Comparison of ENCODE assay signal across 10 cellular contexts in genomic region chr14:64682173-64682710, GRCh38. TPM values are rescaled to one million over a fixed set of nuclear protein-coding genes. Genes with fewer than 3 reads are reported as not detected.
DNase-seq lines count a peak whose midpoint lies in the region; TF ChIP-seq lines count a peak whose summit lies in the region.
"Had no signal": no experiment of that assay in that cellular context is flagged by ENCODE, and none has a peak within 500 bp of the region (broad histone marks: within the 10 kb centered on the region; RNA-seq: fewer than 3 reads in every experiment).

No MANE protein-coding gene starts in this region.

- H4K20me1 ChIP-seq in hepatocyte (ENCODE audit: insufficient read depth, poor library complexity, severe bottlenecking) = no peaks in the 10 kb centered on the region

- H3K79me2 ChIP-seq in hepatocyte = no peaks in the 10 kb centered on the region

- H3K27me3 ChIP-seq in brain microvascular endothelial cell (replicated peaks) (no peaks in the 10 kb centered on the region), hepatocyte (no peaks in the 10 kb centered on the region), rectal smooth muscle tissue (ENCODE audit: control insufficient read depth, insufficient read depth, low read length) (no peaks in the 10 kb centered on the region)

- in situ Hi-C loops in brain microvascular endothelial cell (cut with HindIII; ENCODE audit: low pct_ligation_motif_present, low sequenced_read_pairs) = no loop called here

- H3K4me3 ChIP-seq in brain microvascular endothelial cell (ENCODE audit: low read depth, low read length) = no peak overlapping the region
- H3K4me3 ChIP-seq in hepatocyte = no peak overlapping the region
- no peak overlapping the region for H3K4me3 ChIP-seq in rectal smooth muscle tissue (ENCODE audit: low read length)

- H2AFZ ChIP-seq in hepatocyte = no peak overlapping the region

- no peak overlapping the region for H3K9ac ChIP-seq in rectal smooth muscle tissue (ENCODE audit: low read length)

- 54% methylated on average over 8 of the region's 8 CpGs for WGBS in hepatocyte (ENCODE audit: low lambda C conversion rate, missing lambda C conversion rate)

- no peak for TF ChIP-seq POLR2A in erythroblast (IDR thresholded peaks at IDR 0.05; ENCODE audit: low read length)

- no peak overlapping the region for H3K27ac ChIP-seq in brain microvascular endothelial cell
- peak overlapping the region; percentile 86 for H3K27ac ChIP-seq in hepatocyte
- peak overlapping the region; percentile 94 for H3K27ac ChIP-seq in rectal smooth muscle tissue (ENCODE audit: low read depth, low read length)

- no peaks in the 10 kb centered on the region for H3K9me2 ChIP-seq in hepatocyte (replicated peaks; ENCODE audit: insufficient read depth)

- H3K36me3 ChIP-seq in brain microvascular endothelial cell (replicated peaks) (no peaks in the 10 kb centered on the region), hepatocyte (replicated peaks; ENCODE audit: insufficient read depth, low read depth) (no peaks in the 10 kb centered on the region), rectal smooth muscle tissue (ENCODE audit: control insufficient read depth, insufficient read depth, low read length) (no peaks in the 10 kb centered on the region)

- TF ChIP-seq CTCF in brain microvascular endothelial cell (IDR thresholded peaks at IDR 0.05; ENCODE audit: low read depth, low read length, missing control alignments) (no peak), hepatocyte (IDR thresholded peaks at IDR 0.05; ENCODE audit: poor library complexity) (no peak)

- peaks cover 36% of the 10 kb centered on the region for H3K4me1 ChIP-seq in hepatocyte (ENCODE audit: insufficient read depth)
- H3K4me1 ChIP-seq in rectal smooth muscle tissue (ENCODE audit: control insufficient read depth, insufficient read depth, low read length) = peaks cover 19% of the 10 kb centered on the region

- H3K4me2 ChIP-seq in hepatocyte = no peak overlapping the region

- H3K9me3 ChIP-seq in hepatocyte (ENCODE audit: low read depth) = no peaks in the 10 kb centered on the region

- peak; percentile 40 for DNase-seq in ELF-1 (ENCODE audit: low read depth, low spot score)
- peak; percentile 32 for DNase-seq in brain microvascular endothelial cell
- DNase-seq in hepatocyte (ENCODE audit: low spot score) = peak; percentile 82
- DNase-seq in activated gamma-delta T cell (lab: John Stamatoyannopoulos, UW) = no peak
- DNase-seq in SKM-1 (lab: John Stamatoyannopoulos, UW; ENCODE audit: unreplicated experiment) = no peak
- DNase-seq in erythroblast (lab: John Stamatoyannopoulos, UW) = no peak
- no peak for DNase-seq in stimulated activated CD4-positive, alpha-beta T cell treated with anti-CD3 and anti-CD28 coated beads, Interleukin-2, amount 100 ng/mL, for 48 hours
- DNase-seq: activated CD4-positive, alpha-beta T cell treated with anti-CD3 and anti-CD28 coated beads, Interleukin-2, amount 10 ng/mL, durations not matched to agents 7 days and 5 days; naive B cell had no signal

RNA-seq across cellular contexts. Expression of gene PLEKHG3, which starts 22.0 kb away (rescaled TPM):
- 41.8 and 54.2 TPM in 2 replicates for total RNA-seq in hepatocyte
- polyA plus RNA-seq in hepatocyte = 37.1 and 42.7 TPM in 2 replicates

Comparison
In these comparisons a context has a peak if more than half of its experiments do, and no peak if none do; other contexts are left out.
1. DNase-seq: peak in ELF-1 (single experiment), brain microvascular endothelial cell (single experiment) and hepatocyte (single experiment); none in activated gamma-delta T cell (single experiment), SKM-1 (single experiment), erythroblast (0 of 2) and stimulated activated CD4-positive, alpha-beta T cell treated with anti-CD3 and anti-CD28 coated beads, Interleukin-2, amount 100 ng/mL, for 48 hours (0 of 2).